Comparison of ENCODE assay signal across 22 cellular contexts in genomic region chr13:100039740-100040139, GRCh38. TPM values are rescaled to one million over a fixed set of nuclear protein-coding genes. Genes with fewer than 3 reads are reported as not detected.
DNase-seq lines count a peak whose midpoint lies in the region; TF ChIP-seq lines count a peak whose summit lies in the region.
"Had no signal": no experiment of that assay in that cellular context is flagged by ENCODE, and none has a peak within 500 bp of the region (broad histone marks: within the 10 kb centered on the region; RNA-seq: fewer than 3 reads in every experiment).

No MANE protein-coding gene starts in this region.

- H3F3A ChIP-seq in smooth muscle cell (ENCODE audit: low read depth): no peaks in the 10 kb centered on the region

- no peak overlapping the region for H3K27ac ChIP-seq in smooth muscle cell (ENCODE audit: low read depth)
- H3K27ac ChIP-seq: tibial nerve had no signal

- no peaks in the 10 kb centered on the region for H3K27me3 ChIP-seq in smooth muscle cell (ENCODE audit: low read depth)
- H3K27me3 ChIP-seq: tibial nerve had no signal

- no peak overlapping the region for H3K9ac ChIP-seq in smooth muscle cell (ENCODE audit: low read depth)

- H4K20me1 ChIP-seq in smooth muscle cell (ENCODE audit: low read depth): no peaks in the 10 kb centered on the region

- H3K36me3 ChIP-seq in smooth muscle cell (ENCODE audit: low read depth): no peaks in the 10 kb centered on the region
- H3K36me3 ChIP-seq: tibial nerve had no signal

- no peaks in the 10 kb centered on the region for H3K9me3 ChIP-seq in smooth muscle cell (replicated peaks; ENCODE audit: low read depth)
- H3K9me3 ChIP-seq: tibial nerve had no signal

- WGBS in smooth muscle cell (ENCODE audit: low lambda C conversion rate): 42% methylated on average over 4 of the region's 4 CpGs

- peaks cover 6% of the 10 kb centered on the region for H3K4me1 ChIP-seq in smooth muscle cell (ENCODE audit: low read depth)
- H3K4me1 ChIP-seq: tibial nerve had no signal

- H3K4me3 ChIP-seq in foreskin fibroblast (ENCODE audit: low read depth in 1 of 2, low read length in 2 of 2) (no peak overlapping the region), smooth muscle cell (no peak overlapping the region)
- H3K4me3 ChIP-seq: tibial nerve had no signal

- no peaks in the 10 kb centered on the region for H3K79me2 ChIP-seq in smooth muscle cell (ENCODE audit: low read depth)

- H2AFZ ChIP-seq in smooth muscle cell (ENCODE audit: low read depth): peak overlapping the region; percentile 20

- TF ChIP-seq CTCF in foreskin fibroblast (IDR thresholded peaks at IDR 0.05; ENCODE audit: low read depth, low read length) (no peak), smooth muscle cell (IDR thresholded peaks at IDR 0.05; ENCODE audit: borderline replicate concordance, insufficient read depth, poor library complexity, severe bottlenecking) (no peak)

- peak overlapping the region; percentile 55 for H3K4me2 ChIP-seq in smooth muscle cell

- peak; percentile 44 for DNase-seq in NCI-H146 (lab: John Stamatoyannopoulos, UW)
- no peak for DNase-seq in NCI-H146 treated with DMSO at 0.1 percent for 48 hours (lab: John Stamatoyannopoulos, UW; ENCODE audit: unreplicated experiment)
- peak; percentile 61 for DNase-seq in NCI-H69 (lab: John Stamatoyannopoulos, UW)
- DNase-seq in foreskin fibroblast: peak; percentile 9 to 45
- no peak for DNase-seq in smooth muscle cell (lab: John Stamatoyannopoulos, UW; ENCODE audit: unreplicated experiment)
- no peak for DNase-seq in HuH-7.5 (ENCODE audit: low spot score)
- no peak for DNase-seq in DMS79 treated with DMSO at 0.1 percent for 48 hours (lab: John Stamatoyannopoulos, UW)
- DNase-seq in anterior cingulate cortex (lab: John Stamatoyannopoulos, UW): no peak
- DNase-seq: activated CD4-positive, CD25-positive, alpha-beta regulatory T cell; central memory CD4-positive, alpha-beta T cell; effector CD8-positive, alpha-beta T cell; hippocampal formation; KBM-7; kidney; NCI-H2171; Right ventricle myocardium superior; stimulated activated CD4-positive, alpha-beta T cell treated with anti-CD3 and anti-CD28 coated beads, Interleukin-15, amount 100 ng/mL, for 24 hours; stimulated activated naive B cell treated with anti-CD40 and anti-IgM and Interleukin-4, amounts not matched to agents 10 μg/mL and 1 μg/mL and 100 μg/mL, for 72 hours had no signal

RNA-seq across cellular contexts. Expression of gene PCCA, which starts 49.2 kb away (rescaled TPM):
- total RNA-seq in smooth muscle cell: 19.5 and 19.6 TPM in 2 replicates
- polyA plus RNA-seq in smooth muscle cell: 24.0 and 24.7 TPM in 2 replicates

RNA-seq across cellular contexts. Expression of gene ZIC2, which starts 58.2 kb away (rescaled TPM):
- total RNA-seq in smooth muscle cell: not detected in 2 replicates
- polyA plus RNA-seq in smooth muscle cell: not detected in 2 replicates
- total RNA-seq: activated CD8-positive, alpha-beta memory T cell treated with anti-CD3 and anti-CD28 coated beads for 36 hours; pulmonary artery endothelial cell; Right ventricle myocardium superior; T-helper 2 cell treated with Interferon-gamma antibody and Interleukin-4, amounts not matched to agents 100 ng/mL and 5 ng/mL, for 36 hours; tibial nerve had no signal

Comparison
In these comparisons a context has a peak if more than half of its experiments do, and no peak if none do; other contexts are left out.
1. DNase-seq: peak in NCI-H146 (single experiment), NCI-H69 (single experiment) and foreskin fibroblast (2 of 2); none in NCI-H146 treated with DMSO at 0.1 percent for 48 hours (single experiment), smooth muscle cell (single experiment), HuH-7.5 (single experiment), DMS79 treated with DMSO at 0.1 percent for 48 hours (single experiment) and anterior cingulate cortex (0 of 58).